Comparison of ENCODE assay signal across 17 cellular contexts in genomic region chr2:642431-642815, GRCh38. TPM values are rescaled to one million over a fixed set of nuclear protein-coding genes. Genes with fewer than 3 reads are reported as not detected.
DNase-seq lines count a peak whose midpoint lies in the region; ATAC-seq and TF ChIP-seq lines count a peak whose summit lies in the region.
"Had no signal": no experiment of that assay in that cellular context is flagged by ENCODE, and none has a peak within 500 bp of the region (broad histone marks: within the 10 kb centered on the region; RNA-seq: fewer than 3 reads in every experiment).

No MANE protein-coding gene starts in this region.

- no peak overlapping the region for H4K5ac ChIP-seq in H9 (ENCODE audit: insufficient read length, low read depth, low read length)

- ATAC-seq in activated CD4-positive, alpha-beta T cell treated with anti-CD3 and anti-CD28 coated beads for 36 hours: no peak
- ATAC-seq in lung (ENCODE audit: insufficient read depth, low FRiP score) (no peak), foreskin keratinocyte (no peak), GM21526 (IDR thresholded peaks at IDR 0.05; ENCODE audit: low FRiP score, unreplicated experiment) (no peak)
- ATAC-seq: A549 had no signal

- H3K9me2 ChIP-seq in MM.1S (replicated peaks; ENCODE audit: insufficient read depth, low read length): no peaks in the 10 kb centered on the region

- TF ChIP-seq CTCF in H9 (conservative IDR thresholded peaks at IDR 0.05): no peak
- TF ChIP-seq CTCF in lung (IDR thresholded peaks at IDR 0.05; ENCODE audit: control extremely low read depth, extremely low read depth): no peak
- no peak for TF ChIP-seq CTCF in sigmoid colon (IDR thresholded peaks at IDR 0.05)
- no peak for TF ChIP-seq CTCF in foreskin keratinocyte (conservative IDR thresholded peaks at IDR 0.05)
- TF ChIP-seq CTCF in MM.1S (IDR thresholded peaks at IDR 0.05; ENCODE audit: low read length): no peak

- no peak overlapping the region for H2BK120ac ChIP-seq in H9 (ENCODE audit: low read depth, low read length, poor library complexity, severe bottlenecking)

- H3K23me2 ChIP-seq in H9 (ENCODE audit: insufficient read length, low read depth, low read length, poor library complexity, severe bottlenecking): no peaks in the 10 kb centered on the region

- H3K27ac Mint-ChIP-seq in activated CD4-positive, alpha-beta T cell treated with anti-CD3 and anti-CD28 coated beads, Interleukin-2, amount 10 ng/mL, durations not matched to agents 24 days and 14 days: no peak overlapping the region
- no peak overlapping the region for H3K27ac Mint-ChIP-seq in activated CD4-positive, alpha-beta T cell treated with anti-CD3 and anti-CD28 coated beads for 36 hours
- H3K27ac Mint-ChIP-seq in H9: no peak overlapping the region
- H3K27ac Mint-ChIP-seq: CD4-positive, alpha-beta T cell had no signal

- H3K9me3 Mint-ChIP-seq in activated CD4-positive, alpha-beta T cell treated with anti-CD3 and anti-CD28 coated beads, Interleukin-2, amount 10 ng/mL, durations not matched to agents 24 days and 14 days: no peaks in the 10 kb centered on the region
- no peaks in the 10 kb centered on the region for H3K9me3 Mint-ChIP-seq in activated CD4-positive, alpha-beta T cell treated with anti-CD3 and anti-CD28 coated beads for 36 hours (ENCODE audit: low read depth)
- peaks cover 3 to 6% of the 10 kb centered on the region in 2 experiments for H3K9me3 Mint-ChIP-seq in H9
- H3K9me3 Mint-ChIP-seq: CD4-positive, alpha-beta T cell had no signal

- no peaks in the 10 kb centered on the region for H4K20me1 ChIP-seq in H9 (ENCODE audit: control insufficient read depth, insufficient read depth, insufficient read length)
- no peaks in the 10 kb centered on the region for H4K20me1 ChIP-seq in MM.1S (ENCODE audit: insufficient read depth, low read length)

- H3K79me1 ChIP-seq in H9 (ENCODE audit: insufficient read depth, low read depth, low read length, poor library complexity, severe bottlenecking): no peaks in the 10 kb centered on the region

- H3K79me2 ChIP-seq in H9 (ENCODE audit: insufficient read depth, low read length) (no peaks in the 10 kb centered on the region), MM.1S (ENCODE audit: low read length) (no peaks in the 10 kb centered on the region)

- TF ChIP-seq EP300 in sigmoid colon (IDR thresholded peaks at IDR 0.05): no peak

- no peak overlapping the region for H3K4me3 Mint-ChIP-seq in activated CD4-positive, alpha-beta T cell treated with anti-CD3 and anti-CD28 coated beads, Interleukin-2, amount 10 ng/mL, durations not matched to agents 24 days and 14 days
- H3K4me3 Mint-ChIP-seq in activated CD4-positive, alpha-beta T cell treated with anti-CD3 and anti-CD28 coated beads for 36 hours: no peak overlapping the region
- H3K4me3 Mint-ChIP-seq in H9: no peak overlapping the region
- H3K4me3 Mint-ChIP-seq: CD4-positive, alpha-beta T cell had no signal

- no peak overlapping the region for H3K23ac ChIP-seq in H9 (ENCODE audit: insufficient read length, low read depth, low read length)

- TF ChIP-seq POLR2A in sigmoid colon (IDR thresholded peaks at IDR 0.05): no peak

- H3K4me3 ChIP-seq in lung (no peak overlapping the region), sigmoid colon (no peak overlapping the region), MM.1S (ENCODE audit: low read length) (no peak overlapping the region)
- H3K4me3 ChIP-seq: A549, GM23248 had no signal

- H3K36me3 Mint-ChIP-seq in activated CD4-positive, alpha-beta T cell treated with anti-CD3 and anti-CD28 coated beads, Interleukin-2, amount 10 ng/mL, durations not matched to agents 24 days and 14 days (ENCODE audit: low read depth): no peaks in the 10 kb centered on the region
- no peaks in the 10 kb centered on the region for H3K36me3 Mint-ChIP-seq in activated CD4-positive, alpha-beta T cell treated with anti-CD3 and anti-CD28 coated beads for 36 hours (ENCODE audit: low read depth)
- peaks cover 0 to 4% (median 0%) of the 10 kb centered on the region in 3 experiments; a peak in 5 of 7 replicates for H3K36me3 Mint-ChIP-seq in H9 (ENCODE audit: insufficient read depth in 1 of 3, low read depth in 3 of 3)

- H3K56ac ChIP-seq in H9 (ENCODE audit: insufficient read length, low read depth, low read length): no peak overlapping the region

- no peaks in the 10 kb centered on the region for H3K4me1 Mint-ChIP-seq in activated CD4-positive, alpha-beta T cell treated with anti-CD3 and anti-CD28 coated beads, Interleukin-2, amount 10 ng/mL, durations not matched to agents 24 days and 14 days
- no peaks in the 10 kb centered on the region for H3K4me1 Mint-ChIP-seq in activated CD4-positive, alpha-beta T cell treated with anti-CD3 and anti-CD28 coated beads for 36 hours
- H3K4me1 Mint-ChIP-seq in H9: peaks cover 8% of the 10 kb centered on the region in 2 experiments

- no CpG with 5 or more reads among the region's 14 CpGs for WGBS in H9 (ENCODE audit: extremely low coverage, insufficient read length, low lambda C conversion rate)
- WGBS in lung, 2 donors: 81 to 83% methylated on average over 14 of the region's 14 CpGs
- WGBS in sigmoid colon, 2 donors: 78 to 83% methylated on average over 14 of the region's 14 CpGs

- H3F3A ChIP-seq in MM.1S (ENCODE audit: insufficient read depth, low read length): no peaks in the 10 kb centered on the region

- H4K8ac ChIP-seq in H9 (replicated peaks; ENCODE audit: insufficient read length, low read depth, low read length): no peak overlapping the region

- CTCF ChIA-PET in activated CD4-positive, alpha-beta T cell treated with anti-CD3 and anti-CD28 coated beads for 36 hours (lab: Charles Lee): no interaction called here

- H3K36me3 ChIP-seq in lung (ENCODE audit: control insufficient read depth in 2 of 2, insufficient read depth in 2 of 2, low read length in 2 of 2): no peaks in the 10 kb centered on the region
- no peaks in the 10 kb centered on the region for H3K36me3 ChIP-seq in sigmoid colon
- no peaks in the 10 kb centered on the region for H3K36me3 ChIP-seq in MM.1S (replicated peaks; ENCODE audit: insufficient read depth, low read length)

- POLR2A ChIA-PET in activated CD4-positive, alpha-beta T cell treated with anti-CD3 and anti-CD28 coated beads for 36 hours (lab: Charles Lee): no interaction called here

- intact Hi-C loops in activated CD4-positive, alpha-beta T cell treated with anti-CD3 and anti-CD28 coated beads, Interleukin-2, amount 10 ng/mL, durations not matched to agents 24 days and 14 days (cut with micrococcal nuclease): no loop called here
- intact Hi-C loops in activated CD4-positive, alpha-beta T cell treated with anti-CD3 and anti-CD28 coated beads for 36 hours (cut with DNase I, micrococcal nuclease): no loop called here
- intact Hi-C loops in sigmoid colon (cut with DNase I): no loop called here

- H2AFZ ChIP-seq in H9 (ENCODE audit: low read length) (no peak overlapping the region), MM.1S (ENCODE audit: low read length) (no peak overlapping the region)
- H2AFZ ChIP-seq: GM23248 had no signal

- H2AK5ac ChIP-seq in H9 (ENCODE audit: insufficient read length, low read length): no peak overlapping the region

- no peak overlapping the region for H4K91ac ChIP-seq in H9 (ENCODE audit: insufficient read length, low read depth, low read length)

- H3K27ac ChIP-seq in H9 (ENCODE audit: insufficient read length, low read depth, low read length) (no peak overlapping the region), lung (ENCODE audit: low read depth in 1 of 2, low read length in 1 of 2) (no peak overlapping the region), sigmoid colon (no peak overlapping the region), foreskin keratinocyte (no peak overlapping the region), MM.1S (ENCODE audit: low read length) (no peak overlapping the region)
- H3K27ac ChIP-seq: 22Rv1, A549, C4-2B, GM23248, HL-60 had no signal

- H3K4me1 ChIP-seq in H9 (ENCODE audit: insufficient read depth, low read length) (0 out of 2 replicates have a peak, but pooled peaks cover 2% of the 10 kb centered on the region), lung (ENCODE audit: control insufficient read depth in 2 of 2, insufficient read depth in 2 of 2, low read length in 2 of 2) (no peaks in the 10 kb centered on the region), sigmoid colon (no peaks in the 10 kb centered on the region), foreskin keratinocyte (no peaks in the 10 kb centered on the region), MM.1S (ENCODE audit: low read length) (no peaks in the 10 kb centered on the region)
- H3K4me1 ChIP-seq: A549, Caco-2 had no signal

- DNase-seq in activated CD4-positive, alpha-beta T cell treated with anti-CD3 and anti-CD28 coated beads, Interleukin-2, amount 10 ng/mL, durations not matched to agents 24 days and 14 days: peak; percentile 43
- no peak for DNase-seq in activated CD4-positive, alpha-beta T cell treated with anti-CD3 and anti-CD28 coated beads for 36 hours
- DNase-seq in H9 (peak; percentile 12), lung (ENCODE audit: low spot score) (peak; percentile 25), sigmoid colon (peak; percentile 41), foreskin keratinocyte (no peak), MM.1S (no peak)
- DNase-seq: AML-193; Caco-2; CD4-positive, alpha-beta T cell; GM23248; HCEC 1CT had no signal

- no peak overlapping the region for H3K18ac ChIP-seq in H9 (ENCODE audit: insufficient read length, low read depth, low read length)

- H3K27me3 Mint-ChIP-seq in activated CD4-positive, alpha-beta T cell treated with anti-CD3 and anti-CD28 coated beads, Interleukin-2, amount 10 ng/mL, durations not matched to agents 24 days and 14 days: peaks cover 4% of the 10 kb centered on the region
- H3K27me3 Mint-ChIP-seq in activated CD4-positive, alpha-beta T cell treated with anti-CD3 and anti-CD28 coated beads for 36 hours: peaks cover 4% of the 10 kb centered on the region
- peaks cover 34% of the 10 kb centered on the region for H3K27me3 Mint-ChIP-seq in H9 (ENCODE audit: low read depth)

- H3K27me3 ChIP-seq in H9 (ENCODE audit: insufficient read depth, low read length) (no peaks in the 10 kb centered on the region; the same call in 1 of the 2 replicates), lung (ENCODE audit: control insufficient read depth, insufficient read depth) (peaks cover 3% of the 10 kb centered on the region), sigmoid colon (peaks cover 0 to 9% (median 4%) of the 10 kb centered on the region in 3 donors), foreskin keratinocyte (no peaks in the 10 kb centered on the region), MM.1S (replicated peaks; ENCODE audit: insufficient read depth, low read length) (no peaks in the 10 kb centered on the region)

- no peak overlapping the region for H3K9ac ChIP-seq in H9 (ENCODE audit: extremely low read depth, insufficient read length, low read length)
- H3K9ac ChIP-seq in MM.1S (ENCODE audit: low read length): no peak overlapping the region
- H3K9ac ChIP-seq: GM23248 had no signal

- H3K4me2 ChIP-seq in H9 (ENCODE audit: insufficient read depth, insufficient read length, low read length): no peak overlapping the region
- no peak overlapping the region for H3K4me2 ChIP-seq in MM.1S (ENCODE audit: low read depth, low read length)
- H3K4me2 ChIP-seq: A549 had no signal

- H3K14ac ChIP-seq in H9 (ENCODE audit: insufficient read depth, low read length): no peak overlapping the region

- H3T11ph ChIP-seq in H9 (ENCODE audit: low read length): no peak overlapping the region

- no peak overlapping the region for H2BK12ac ChIP-seq in H9 (ENCODE audit: insufficient read length, low read depth, low read length)

- H3K9me3 ChIP-seq in H9 (ENCODE audit: control insufficient read depth, low read depth, low read length): no peaks in the 10 kb centered on the region
- H3K9me3 ChIP-seq in lung (ENCODE audit: control insufficient read depth in 2 of 2, insufficient read depth in 1 of 2, low read length in 1 of 2): no peaks in the 10 kb centered on the region
- H3K9me3 ChIP-seq in sigmoid colon: no peaks in the 10 kb centered on the region
- no peaks in the 10 kb centered on the region for H3K9me3 ChIP-seq in MM.1S (replicated peaks; ENCODE audit: insufficient read depth, low read length)
- H3K9me3 ChIP-seq: A549, Caco-2 had no signal

- no peak overlapping the region for H2BK15ac ChIP-seq in H9 (ENCODE audit: low read depth, low read length)

- H3K4ac ChIP-seq in H9 (ENCODE audit: low read depth, low read length): no peak overlapping the region

- no peak overlapping the region for H2BK20ac ChIP-seq in H9 (ENCODE audit: low read depth, low read length, poor library complexity, severe bottlenecking)

- no peak overlapping the region for H2BK5ac ChIP-seq in H9 (ENCODE audit: insufficient read length, low read length)

RNA-seq across cellular contexts. Expression of gene TMEM18, which starts 34.8 kb away (rescaled TPM):
- total RNA-seq in activated CD4-positive, alpha-beta T cell treated with anti-CD3 and anti-CD28 coated beads, Interleukin-2, amount 10 ng/mL, durations not matched to agents 24 days and 14 days: 21.5 and 25.1 TPM in 2 replicates
- 10 to 100 TPM; 27.0 to 27.1 TPM for total RNA-seq in activated CD4-positive, alpha-beta T cell treated with anti-CD3 and anti-CD28 coated beads for 36 hours
- total RNA-seq in H9 (2021) (28.3 and 30.7 TPM in 2 replicates), lung (10 to 100 TPM; 20.0 to 22.8 TPM), sigmoid colon (10 to 100 TPM; 14.4 to 26.8 (median 21.9) TPM), foreskin keratinocyte (23.2 and 27.5 TPM in 2 replicates)
- polyA plus RNA-seq in lung (10 to 100 TPM; 19.5 to 36.0 TPM), sigmoid colon (10 to 100 TPM; 10.6 to 23.4 (median 22.7) TPM), foreskin keratinocyte (32.6 and 33.5 TPM in 2 replicates)

Comparison
In these comparisons a context has a peak if more than half of its experiments do, and no peak if none do; other contexts are left out.
1. DNase-seq: peak in activated CD4-positive, alpha-beta T cell treated with anti-CD3 and anti-CD28 coated beads, Interleukin-2, amount 10 ng/mL, durations not matched to agents 24 days and 14 days (single experiment), H9 (single experiment), lung (single experiment) and sigmoid colon (single experiment); none in activated CD4-positive, alpha-beta T cell treated with anti-CD3 and anti-CD28 coated beads for 36 hours (single experiment), foreskin keratinocyte (0 of 2) and MM.1S (single experiment).